ENCODE assay signal across 1 cellular context in genomic region chr6:144820270-144820669, GRCh38.
A peak's percentile ranks its signal among the peaks of the same experiment; 100 is the strongest.
TF ChIP-seq lines count a peak whose summit lies in the region.

No MANE protein-coding gene starts in this region.

TF ChIP-seq in HCT116, 20 proteins besides CTCF, POLR2A, EP300 and RAD21:
- TF ChIP-seq EZH2 (IDR thresholded peaks at IDR 0.05) (no peak), CBX3 (IDR thresholded peaks at IDR 0.05; ENCODE audit: low read depth) (peak; percentile 47; the same call in 1 of the 2 replicates), ELF1 (IDR thresholded peaks at IDR 0.05; ENCODE audit: borderline replicate concordance, low read depth) (no peak), SIN3A (IDR thresholded peaks at IDR 0.05; ENCODE audit: low read depth) (no peak), ZFX (IDR thresholded peaks at IDR 0.05) (no peak), POLR2AphosphoS5 (IDR thresholded peaks at IDR 0.05; ENCODE audit: low read depth, low read length) (no peak), SP1 (IDR thresholded peaks at IDR 0.05; ENCODE audit: low read depth) (peak; percentile 44), CEBPB (IDR thresholded peaks at IDR 0.05; ENCODE audit: low read depth) (no peak), ATF3 (IDR thresholded peaks at IDR 0.05) (no peak), JUND (IDR thresholded peaks at IDR 0.05) (peak; percentile 61), YY1 (IDR thresholded peaks at IDR 0.05; ENCODE audit: extremely low read depth, insufficient replicate concordance, low read depth, low read length) (no peak), FOSL1 (IDR thresholded peaks at IDR 0.05; ENCODE audit: low read depth) (peak; percentile 67), EGR1 (IDR thresholded peaks at IDR 0.05; ENCODE audit: low read depth) (no peak), ZNF274 (IDR thresholded peaks at IDR 0.05; ENCODE audit: low read depth, low read length) (no peak), EZH2phosphoT487 (IDR thresholded peaks at IDR 0.05; ENCODE audit: borderline replicate concordance) (no peak), ZBTB33 (IDR thresholded peaks at IDR 0.05; ENCODE audit: extremely low read depth, insufficient replicate concordance, low read length) (no peak), TCF7L2 (IDR thresholded peaks at IDR 0.05; ENCODE audit: borderline replicate concordance, extremely low read depth, insufficient read depth, insufficient read length) (no peak), REST (IDR thresholded peaks at IDR 0.05; ENCODE audit: low read depth) (no peak), SRF (IDR thresholded peaks at IDR 0.05; ENCODE audit: low read depth) (no peak)
